17 cellular contexts compared by ENCODE assay signal in the genomic region with DNA sequence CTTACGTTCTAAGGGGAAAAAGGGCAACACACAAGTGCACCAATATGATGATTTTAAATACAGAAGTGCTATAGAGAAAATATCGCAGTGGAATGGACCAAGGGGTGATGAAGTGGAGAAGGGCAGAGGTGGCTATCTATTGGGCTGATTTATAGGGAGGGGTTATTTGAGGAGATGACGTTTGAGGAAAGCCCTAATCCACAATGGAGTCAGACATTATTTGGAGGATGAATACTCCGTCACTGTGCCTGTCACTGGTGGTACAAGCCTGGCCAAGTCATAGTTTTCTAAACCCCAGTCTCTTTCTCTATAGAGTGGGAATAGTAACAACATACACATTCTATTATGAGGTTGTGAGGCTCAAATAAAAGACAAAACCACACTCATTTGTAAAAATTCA. TPM values are rescaled to one million over a fixed set of nuclear protein-coding genes. Genes with fewer than 3 reads are reported as not detected.
DNase-seq lines count a peak whose midpoint lies in the region; ATAC-seq and TF ChIP-seq lines count a peak whose summit lies in the region.
"Had no signal": no experiment of that assay in that cellular context is flagged by ENCODE, and none has a peak within 500 bp of the region (broad histone marks: within the 10 kb centered on the region; RNA-seq: fewer than 3 reads in every experiment).

No MANE protein-coding gene starts in this region.

- peaks cover 0 to 5% (median 0%) of the 10 kb centered on the region in 4 donors for H3K4me1 ChIP-seq in Peyer's patch
- H3K4me1 ChIP-seq in mesodermal cell (ENCODE audit: control insufficient read depth, insufficient read depth, low read length, poor library complexity, severe bottlenecking): peaks cover 16% of the 10 kb centered on the region
- peaks cover 47% of the 10 kb centered on the region for H3K4me1 ChIP-seq in testis
- no peaks in the 10 kb centered on the region for H3K4me1 ChIP-seq in CD4-positive, alpha-beta memory T cell (ENCODE audit: insufficient read depth, low read length)
- H3K4me1 ChIP-seq: Caco-2 had no signal

- CTCF ChIA-PET in CD4-positive, alpha-beta memory T cell (lab: Charles Lee; ENCODE audit: partially characterized antibody): no interaction called here

- DNase-seq in GM12865 (ENCODE audit: low read depth): no peak
- no peak for DNase-seq in Peyer's patch
- DNase-seq in testis: no peak
- no peak for DNase-seq in CD4-positive, alpha-beta memory T cell
- DNase-seq in NCI-H1092 treated with DMSO at 0.1 percent for 48 hours (lab: John Stamatoyannopoulos, UW): no peak
- DNase-seq: activated CD4-positive, alpha-beta memory T cell treated with anti-CD3 and anti-CD28 coated beads, Interleukin-2, amount 10 ng/mL, durations not matched to agents 7 days and 5 days; activated naive CD4-positive, alpha-beta T cell treated with anti-CD3 and anti-CD28 coated beads for 36 hours; activated T-cell treated with anti-CD3 and anti-CD28 coated beads, Interleukin-2, amount 50 U/mL, for 4 hours; Caco-2; endodermal cell; natural killer cell; NCI-H526 treated with DMSO at 0.1 percent for 48 hours; OCI-M1; stimulated activated CD4-positive, alpha-beta T cell treated with anti-CD3 and anti-CD28 coated beads, Interleukin-4, amount 100 ng/mL, for 4 hours had no signal

- H3K9me3 Mint-ChIP-seq in CD4-positive, alpha-beta memory T cell: peaks cover 0 to 3% (median 0%) of the 10 kb centered on the region in 8 donors
- H3K9me3 Mint-ChIP-seq: activated CD4-positive, alpha-beta memory T cell treated with anti-CD3 and anti-CD28 coated beads, Interleukin-2, amount 10 ng/mL, durations not matched to agents 7 days and 5 days; activated naive CD4-positive, alpha-beta T cell treated with anti-CD3 and anti-CD28 coated beads for 36 hours; activated T-cell treated with anti-CD3 and anti-CD28 coated beads, Interleukin-2, amount 50 U/mL, for 4 hours; endodermal cell; natural killer cell had no signal

- no peak overlapping the region for H3K4me3 Mint-ChIP-seq in CD4-positive, alpha-beta memory T cell
- H3K4me3 Mint-ChIP-seq: activated CD4-positive, alpha-beta memory T cell treated with anti-CD3 and anti-CD28 coated beads, Interleukin-2, amount 10 ng/mL, durations not matched to agents 7 days and 5 days; activated naive CD4-positive, alpha-beta T cell treated with anti-CD3 and anti-CD28 coated beads for 36 hours; activated T-cell treated with anti-CD3 and anti-CD28 coated beads, Interleukin-2, amount 50 U/mL, for 4 hours; endodermal cell; natural killer cell had no signal

- POLR2A ChIA-PET in CD4-positive, alpha-beta memory T cell (lab: Charles Lee; ENCODE audit: partially characterized antibody): no interaction called here

- TF ChIP-seq CTCF in GM12865 (IDR thresholded peaks at IDR 0.05; ENCODE audit: insufficient read depth, low read depth, low read length, missing control alignments): no peak
- TF ChIP-seq CTCF in Peyer's patch (IDR thresholded peaks at IDR 0.05): no peak
- TF ChIP-seq CTCF in testis (IDR thresholded peaks at IDR 0.05): no peak

- no peaks in the 10 kb centered on the region for H3K27me3 ChIP-seq in Peyer's patch
- no peaks in the 10 kb centered on the region for H3K27me3 ChIP-seq in testis
- H3K27me3 ChIP-seq in CD4-positive, alpha-beta memory T cell (ENCODE audit: insufficient read depth, low read length): no peaks in the 10 kb centered on the region

- no peaks in the 10 kb centered on the region for H3K9me3 ChIP-seq in Peyer's patch
- H3K9me3 ChIP-seq in mesodermal cell (ENCODE audit: control insufficient read depth, low read length): no peaks in the 10 kb centered on the region
- no peaks in the 10 kb centered on the region for H3K9me3 ChIP-seq in testis
- H3K9me3 ChIP-seq in CD4-positive, alpha-beta memory T cell (ENCODE audit: control insufficient read depth in 1 of 2, low read length in 2 of 2): no peaks in the 10 kb centered on the region
- H3K9me3 ChIP-seq: Caco-2 had no signal

- TF ChIP-seq POLR2A in Peyer's patch (IDR thresholded peaks at IDR 0.05): no peak
- TF ChIP-seq POLR2A in testis (IDR thresholded peaks at IDR 0.05): no peak

- H3K36me3 ChIP-seq in Peyer's patch: no peaks in the 10 kb centered on the region
- no peaks in the 10 kb centered on the region for H3K36me3 ChIP-seq in mesodermal cell (ENCODE audit: control insufficient read depth, insufficient read depth, low read length)
- no peaks in the 10 kb centered on the region for H3K36me3 ChIP-seq in testis (ENCODE audit: low read depth, missing control alignments)
- H3K36me3 ChIP-seq in CD4-positive, alpha-beta memory T cell (ENCODE audit: insufficient read depth, low read length): no peaks in the 10 kb centered on the region

- H3K27me3 Mint-ChIP-seq in CD4-positive, alpha-beta memory T cell: peaks cover 0 to 2% of the 10 kb centered on the region in 2 donors

- intact Hi-C loops in testis (cut with DNase I; ENCODE audit: low total_unique reads): no loop called here
- intact Hi-C loops in CD4-positive, alpha-beta memory T cell (cut with micrococcal nuclease): no loop called here

- WGBS in mesodermal cell (ENCODE audit: insufficient coverage in 2 of 2), 2 experiments: 67 to 100% methylated on average over 1 to 2 of the region's 4 CpGs
- 78 to 84% methylated on average over 4 of the region's 4 CpGs for WGBS in testis, 2 donors

- peak overlapping the region; percentile 38 for H3K4me3 ChIP-seq in GM12865 (ENCODE audit: low read depth, low read length)
- no peak overlapping the region for H3K4me3 ChIP-seq in Peyer's patch
- no peak overlapping the region for H3K4me3 ChIP-seq in mesodermal cell (ENCODE audit: extremely low read depth, insufficient read depth, low read length, poor library complexity, severe bottlenecking)
- H3K4me3 ChIP-seq in testis: no peak overlapping the region
- H3K4me3 ChIP-seq in CD4-positive, alpha-beta memory T cell (ENCODE audit: low read length in 2 of 2): no peak overlapping the region
- H3K4me3 ChIP-seq: smooth muscle cell had no signal

- H3K36me3 Mint-ChIP-seq in CD4-positive, alpha-beta memory T cell: no peaks in the 10 kb centered on the region
- H3K36me3 Mint-ChIP-seq: natural killer cell had no signal

- no peak for ATAC-seq in GM18870 (IDR thresholded peaks at IDR 0.05; ENCODE audit: unreplicated experiment)
- ATAC-seq: activated T-cell treated with anti-CD3 and anti-CD28 coated beads, Interleukin-2, amount 50 U/mL, for 4 hours; natural killer cell had no signal

- peak overlapping the region in 1 of 7 donors; percentile 5 for H3K27ac Mint-ChIP-seq in CD4-positive, alpha-beta memory T cell
- H3K27ac Mint-ChIP-seq: activated CD4-positive, alpha-beta memory T cell treated with anti-CD3 and anti-CD28 coated beads, Interleukin-2, amount 10 ng/mL, durations not matched to agents 7 days and 5 days; activated naive CD4-positive, alpha-beta T cell treated with anti-CD3 and anti-CD28 coated beads for 36 hours; endodermal cell; natural killer cell had no signal

- H3K27ac ChIP-seq in Peyer's patch (peak overlapping the region in 3 of 4 donors; percentile 32 to 59 (median 52)), mesodermal cell (ENCODE audit: low read depth, low read length, severe bottlenecking) (peak overlapping the region; percentile 71), testis (peak overlapping the region; percentile 77 to 84)
- H3K27ac ChIP-seq in CD4-positive, alpha-beta memory T cell (ENCODE audit: low read depth, low read length): no peak overlapping the region

- H3K4me1 Mint-ChIP-seq in CD4-positive, alpha-beta memory T cell: peaks cover 4 to 9% (median 6%) of the 10 kb centered on the region in 4 donors
- H3K4me1 Mint-ChIP-seq: activated CD4-positive, alpha-beta memory T cell treated with anti-CD3 and anti-CD28 coated beads, Interleukin-2, amount 10 ng/mL, durations not matched to agents 7 days and 5 days had no signal

RNA-seq across cellular contexts. Expression of a gene that starts 48.5 kb away (rescaled TPM):
- total RNA-seq in Peyer's patch: 100 to 1,000 TPM in 1 of 4 donors, 10 to 100 TPM in 2, 1 to 10 TPM in 1; 5.4 to 137 (median 14.4) TPM
- 42.0 TPM for polyA plus RNA-seq in mesodermal cell (2013, experiment 1 of 2)
- 35.9 TPM for polyA plus RNA-seq in mesodermal cell (2013, experiment 2 of 2)
- 10 to 100 TPM; 19.9 to 53.1 TPM for total RNA-seq in testis
- polyA plus RNA-seq in testis (ENCODE audit: insufficient read depth, low read depth, low replicate concordance): 18.3 TPM
- under 1 TPM; 0.12 to 0.39 TPM for total RNA-seq in CD4-positive, alpha-beta memory T cell
- polyA plus RNA-seq in CD4-positive, alpha-beta memory T cell: 1 to 10 TPM in 1 of 2 donors, under 1 TPM in 1; 0.18 to 1.0 TPM
- total RNA-seq: activated naive CD4-positive, alpha-beta T cell treated with anti-CD3 and anti-CD28 coated beads for 36 hours had no signal

Comparison
In these comparisons a context has a peak if more than half of its experiments do, and no peak if none do; other contexts are left out.
1. RNA of a gene that starts 48.5 kb away (total RNA-seq): 19.9 to 53.1 TPM in testis and 5.4 to 137 TPM in Peyer's patch; 0.12 to 0.39 TPM in CD4-positive, alpha-beta memory T cell; every median in the first group is over 4 times any median in the second.